14 cellular contexts compared by ENCODE assay signal in genomic region chr13:108121406-108121805, GRCh38.
"Had no signal": no experiment of that assay in that cellular context is flagged by ENCODE, and none has a peak within 500 bp of the region (broad histone marks: within the 10 kb centered on the region; RNA-seq: fewer than 3 reads in every experiment).

No MANE protein-coding gene starts in this region.

- DNase-seq: activated CD4-positive, alpha-beta T cell treated with anti-CD3 and anti-CD28 coated beads, Interleukin-2, amount 50 U/mL, for 48 hours; activated CD4-positive, CD25-positive, alpha-beta regulatory T cell treated with anti-CD3 and anti-CD28 coated beads, Interleukin-2, amount 50 U/mL, for 72 hours; activated gamma-delta T cell treated with Interleukin-2 at 50 U/mL for 16 hours; activated naive CD8-positive, alpha-beta T cell treated with anti-CD3 and anti-CD28 coated beads for 36 hours; activated T-cell treated with anti-CD3 and anti-CD28 coated beads, Interleukin-2, amount 50 U/mL, for 72 hours; foreskin melanocyte; head of caudate nucleus; occipital lobe; psoas muscle; right lobe of liver; T-helper 2 cell had no signal

- ATAC-seq: activated T-cell treated with anti-CD3 and anti-CD28 coated beads, Interleukin-2, amount 50 U/mL, for 72 hours; natural killer cell treated with Interleukin-12 subunit alpha and Interleukin-12 subunit beta and Interleukin-15 and Interleukin-18, amount 100 ng/mL, for 72 hours; psoas muscle; stimulated activated memory B cell treated with anti-CD40 and anti-IgM and Interleukin-4, amounts not matched to agents 10 μg/mL and 1 μg/mL and 100 μg/mL, for 72 hours had no signal

- H3K4me3 ChIP-seq: psoas muscle, right lobe of liver, tibial nerve had no signal

- H3K27ac ChIP-seq: psoas muscle, right lobe of liver, tibial nerve had no signal

- H3K36me3 ChIP-seq: right lobe of liver, tibial nerve had no signal

- H3K9me3 ChIP-seq: psoas muscle, right lobe of liver, tibial nerve had no signal

- H3K4me1 ChIP-seq: psoas muscle, right lobe of liver, tibial nerve had no signal

- H3K27me3 ChIP-seq: right lobe of liver, tibial nerve had no signal
